ENCODE assay signal across 10 cellular contexts in genomic region chr17:58333396-58334207, GRCh38. TPM values are rescaled to one million over a fixed set of nuclear protein-coding genes. Genes with fewer than 3 reads are reported as not detected.
DNase-seq lines count a peak whose midpoint lies in the region; ATAC-seq and TF ChIP-seq lines count a peak whose summit lies in the region.
"Had no signal": no experiment of that assay in that cellular context is flagged by ENCODE, and none has a peak within 500 bp of the region (broad histone marks: within the 10 kb centered on the region; RNA-seq: fewer than 3 reads in every experiment).

No MANE protein-coding gene starts in this region.

- H3K4me2 ChIP-seq in DND-41 (ENCODE audit: insufficient read depth, low read length) (peak overlapping the region; percentile 65), neural progenitor cell (no peak overlapping the region)

- in situ Hi-C loops in gastrocnemius medialis (cut with MboI; ENCODE audit: low sequenced_read_pairs in 4 of 4) = no loop called here

- no peaks in the 10 kb centered on the region for H3K27me3 ChIP-seq in DND-41 (ENCODE audit: insufficient read depth, low read length, poor library complexity)
- no peaks in the 10 kb centered on the region for H3K27me3 ChIP-seq in neural progenitor cell
- H3K27me3 ChIP-seq in gastrocnemius medialis = peaks cover 3 to 18% (median 5%) of the 10 kb centered on the region in 3 donors
- H3K27me3 ChIP-seq in SJCRH30 = peaks cover 5% of the 10 kb centered on the region; the same call in 1 of the 2 replicates

- H3K9me3 ChIP-seq in DND-41 (ENCODE audit: insufficient read depth, low read length, severe bottlenecking) (no peaks in the 10 kb centered on the region), neural progenitor cell (ENCODE audit: low read depth) (no peaks in the 10 kb centered on the region), gastrocnemius medialis (no peaks in the 10 kb centered on the region), SJCRH30 (replicated peaks) (no peaks in the 10 kb centered on the region)

- TF ChIP-seq POLR2A in gastrocnemius medialis (IDR thresholded peaks at IDR 0.05) = no peak

- H3K27ac ChIP-seq in DND-41 (ENCODE audit: low read length) (peak overlapping the region; percentile 100), neural progenitor cell (no peak overlapping the region), gastrocnemius medialis (no peak overlapping the region), SJCRH30 (no peak overlapping the region)
- H3K27ac ChIP-seq: foreskin keratinocyte had no signal

- ATAC-seq in DND-41 (ENCODE audit: insufficient read depth, low read depth) (peak; percentile 2; the same call in 2 of the 3 replicates), gastrocnemius medialis (no peak)
- no peak for ATAC-seq in activated T-helper 17 cell treated with anti-CD3 and anti-CD28 coated beads, Interleukin-2, amount 50 U/mL, for 72 hours (replicated peaks)
- ATAC-seq: foreskin keratinocyte had no signal

- H3K36me3 ChIP-seq in DND-41 (ENCODE audit: insufficient read depth, low read length) = peaks cover 44% of the 10 kb centered on the region
- no peaks in the 10 kb centered on the region for H3K36me3 ChIP-seq in neural progenitor cell
- H3K36me3 ChIP-seq in gastrocnemius medialis = no peaks in the 10 kb centered on the region
- no peaks in the 10 kb centered on the region for H3K36me3 ChIP-seq in SJCRH30

- intact Hi-C loops in gastrocnemius medialis (cut with DNase I; ENCODE audit: low total_unique reads) = no loop called here

- H2AFZ ChIP-seq in DND-41 (ENCODE audit: low read depth, low read length) (no peak overlapping the region), neural progenitor cell (replicated peaks) (no peak overlapping the region)

- H4K20me1 ChIP-seq in DND-41 (ENCODE audit: insufficient read depth, low read length) (peaks cover 29% of the 10 kb centered on the region), neural progenitor cell (ENCODE audit: low read depth) (no peaks in the 10 kb centered on the region)

- H3K4me1 ChIP-seq in DND-41 (ENCODE audit: insufficient read depth, low read length) (peaks cover 63% of the 10 kb centered on the region), neural progenitor cell (peaks cover 21% of the 10 kb centered on the region), gastrocnemius medialis (peaks cover 7% of the 10 kb centered on the region in 2 donors), SJCRH30 (no peaks in the 10 kb centered on the region)
- H3K4me1 ChIP-seq: foreskin keratinocyte had no signal

- no peaks in the 10 kb centered on the region for H3K9me3 Mint-ChIP-seq in activated T-helper 17 cell treated with anti-CD3 and anti-CD28 coated beads, Interleukin-2, amount 50 U/mL, for 72 hours
- H3K9me3 Mint-ChIP-seq in neural progenitor cell = peaks cover 2% of the 10 kb centered on the region

- peak overlapping the region; percentile 100 for H3K27ac Mint-ChIP-seq in activated T-helper 17 cell treated with anti-CD3 and anti-CD28 coated beads, Interleukin-2, amount 50 U/mL, for 72 hours
- H3K27ac Mint-ChIP-seq in neural progenitor cell = peak overlapping the region; percentile 60

- TF ChIP-seq CTCF in DND-41 (IDR thresholded peaks at IDR 0.05; ENCODE audit: borderline replicate concordance, extremely low read depth, low read length, poor library complexity, severe bottlenecking) = no peak
- TF ChIP-seq CTCF in neural progenitor cell (IDR thresholded peaks at IDR 0.05) = no peak
- TF ChIP-seq CTCF in gastrocnemius medialis (IDR thresholded peaks at IDR 0.05 in 4 of 5, conservative IDR thresholded peaks at IDR 0.05 in 1 of 5) = no peak

- peaks cover 100% of the 10 kb centered on the region for H3K36me3 Mint-ChIP-seq in activated T-helper 17 cell treated with anti-CD3 and anti-CD28 coated beads, Interleukin-2, amount 50 U/mL, for 72 hours (ENCODE audit: low read depth)
- H3K36me3 Mint-ChIP-seq in neural progenitor cell = no peaks in the 10 kb centered on the region

- peak overlapping the region; percentile 99 for H3K9ac ChIP-seq in DND-41 (ENCODE audit: low read depth, low read length)
- no peak overlapping the region for H3K9ac ChIP-seq in neural progenitor cell

- H3K4me3 ChIP-seq in DND-41 (ENCODE audit: low read depth in 1 of 2, low read length in 2 of 2) (peak overlapping the region; percentile 37 to 96), neural progenitor cell (no peak overlapping the region), gastrocnemius medialis (peak overlapping the region in 1 of 4 donors; percentile 43), SJCRH30 (no peak overlapping the region)

- H3K27me3 Mint-ChIP-seq in activated T-helper 17 cell treated with anti-CD3 and anti-CD28 coated beads, Interleukin-2, amount 50 U/mL, for 72 hours = no peaks in the 10 kb centered on the region
- H3K27me3 Mint-ChIP-seq in neural progenitor cell (ENCODE audit: insufficient read depth, low read depth) = peaks cover 5% of the 10 kb centered on the region

- H3K4me3 Mint-ChIP-seq in activated T-helper 17 cell treated with anti-CD3 and anti-CD28 coated beads, Interleukin-2, amount 50 U/mL, for 72 hours = peak overlapping the region; percentile 98
- H3K4me3 Mint-ChIP-seq in neural progenitor cell = no peak overlapping the region

- peaks cover 16% of the 10 kb centered on the region for H3K4me1 Mint-ChIP-seq in activated T-helper 17 cell treated with anti-CD3 and anti-CD28 coated beads, Interleukin-2, amount 50 U/mL, for 72 hours
- H3K4me1 Mint-ChIP-seq in neural progenitor cell = peaks cover 43% of the 10 kb centered on the region

- DNase-seq in DND-41 = peak; percentile 87
- DNase-seq in KG1 (lab: John Stamatoyannopoulos, UW) = peak; percentile 60
- no peak for DNase-seq in neural progenitor cell (ENCODE audit: low spot score)
- DNase-seq in stimulated activated naive CD4-positive, alpha-beta T cell treated with Interleukin-2 at 50 U/mL for 16 hours (lab: John Stamatoyannopoulos, UW) = no peak
- DNase-seq in gastrocnemius medialis = no peak
- DNase-seq in cortex of kidney (lab: John Stamatoyannopoulos, UW) = no peak
- DNase-seq in SJCRH30 = no peak
- DNase-seq: DMS53, foreskin keratinocyte had no signal

- peaks cover 90% of the 10 kb centered on the region for H3K79me2 ChIP-seq in DND-41 (ENCODE audit: insufficient read depth, low read length)
- no peaks in the 10 kb centered on the region for H3K79me2 ChIP-seq in neural progenitor cell (ENCODE audit: low read depth)

- peaks cover 6% of the 10 kb centered on the region for H3F3A ChIP-seq in neural progenitor cell (ENCODE audit: low read depth)

RNA-seq across cellular contexts. Expression of gene TSPOAP1, which starts 5.0 kb away (rescaled TPM):
- 100 to 1,000 TPM in 1 of 2 donors, 10 to 100 TPM in 1; 97.2 to 107 TPM for total RNA-seq in activated T-helper 17 cell treated with anti-CD3 and anti-CD28 coated beads, Interleukin-2, amount 50 U/mL, for 72 hours
- total RNA-seq in neural progenitor cell (ENCODE audit: low replicate concordance) (13.8 and 48.7 TPM in 2 replicates), gastrocnemius medialis (1 to 10 TPM in 2 of 4 donors, under 1 TPM in 2; 0.72 to 1.6 (median 1.0) TPM)
- 0.53 and 0.58 TPM in 2 replicates for total RNA-seq in SJCRH30 (2014; rRNA removed; shearing (Covaris generic))

RNA-seq across cellular contexts. Expression of gene SUPT4H1, which starts 18.4 kb away (rescaled TPM):
- 100 to 1,000 TPM; 117 to 147 TPM for total RNA-seq in activated T-helper 17 cell treated with anti-CD3 and anti-CD28 coated beads, Interleukin-2, amount 50 U/mL, for 72 hours
- total RNA-seq in neural progenitor cell (ENCODE audit: low replicate concordance) (60.2 and 103 TPM in 2 replicates), gastrocnemius medialis (10 to 100 TPM; 39.6 to 49.0 (median 41.1) TPM)
- 61.2 and 61.3 TPM in 2 replicates for total RNA-seq in SJCRH30 (2014; rRNA removed; shearing (Covaris generic))

RNA-seq across cellular contexts. Expression of gene MPO, which starts 52.9 kb away (rescaled TPM):
- total RNA-seq in activated T-helper 17 cell treated with anti-CD3 and anti-CD28 coated beads, Interleukin-2, amount 50 U/mL, for 72 hours = 1 to 10 TPM; 1.2 to 2.0 TPM
- total RNA-seq in neural progenitor cell (ENCODE audit: low replicate concordance) = not detected in 2 replicates
- total RNA-seq in gastrocnemius medialis = under 1 TPM in 3 of 4 donors, not detected in 1; 0.18 to 0.32 (median 0.31) TPM
- 5.2 and 6.4 TPM in 2 replicates for total RNA-seq in SJCRH30 (2014; rRNA removed; shearing (Covaris generic))
- total RNA-seq: foreskin keratinocyte had no signal

Comparison
In these comparisons a context has a peak if more than half of its experiments do, and no peak if none do; other contexts are left out.
1. DNase-seq: peak in DND-41 (single experiment) and KG1 (single experiment); none in neural progenitor cell (single experiment), stimulated activated naive CD4-positive, alpha-beta T cell treated with Interleukin-2 at 50 U/mL for 16 hours (single experiment), gastrocnemius medialis (0 of 2), cortex of kidney (single experiment) and SJCRH30 (0 of 2).
2. H3K4me3 ChIP-seq: peak in DND-41 (2 of 2); none in neural progenitor cell (single experiment) and SJCRH30 (single experiment).